In genomic region chr9:124632077-124632621, GRCh38 we compare ENCODE assay signal across 17 cellular contexts.
A peak's percentile ranks its signal among the peaks of the same experiment; 100 is the strongest.
DNase-seq lines count a peak whose midpoint lies in the region; ATAC-seq and TF ChIP-seq lines count a peak whose summit lies in the region.
"Had no signal": no experiment of that assay in that cellular context is flagged by ENCODE, and none has a peak within 500 bp of the region (broad histone marks: within the 10 kb centered on the region; RNA-seq: fewer than 3 reads in every experiment).

No MANE protein-coding gene starts in this region.

- 86% methylated on average over 4 of the region's 5 CpGs for WGBS in mesenchymal stem cell

- H3K4me3 ChIP-seq in DND-41 (ENCODE audit: low read depth in 1 of 2, low read length in 2 of 2), result no peak overlapping the region
- H3K4me3 ChIP-seq in mesenchymal stem cell (ENCODE audit: insufficient read depth in 1 of 2, low read depth in 1 of 2, low read length in 2 of 2), result peak overlapping the region in 1 of 2 experiments; percentile 54
- H3K4me3 ChIP-seq: SJSA1 had no signal

- H3K18ac ChIP-seq in mesenchymal stem cell (ENCODE audit: low read depth in 1 of 2, low read length in 2 of 2), result no peak overlapping the region

- H2BK120ac ChIP-seq in mesenchymal stem cell (ENCODE audit: low read depth, low read length), result no peak overlapping the region

- H3K4ac ChIP-seq in mesenchymal stem cell (ENCODE audit: low read depth in 1 of 2, low read length in 2 of 2), result no peak overlapping the region

- H2AFZ ChIP-seq in DND-41 (ENCODE audit: low read depth, low read length) (0 out of 2 replicates have a peak overlapping the region, but pooled peaks have one; percentile 26), mesenchymal stem cell (ENCODE audit: low read depth, low read length) (no peak overlapping the region)

- H3K4me1 ChIP-seq in DND-41 (ENCODE audit: insufficient read depth, low read length) (peaks cover 16% of the 10 kb centered on the region; the same call in 1 of the 2 replicates), mesenchymal stem cell (ENCODE audit: control insufficient read depth, insufficient read depth, low read depth, low read length) (no peaks in the 10 kb centered on the region)

- no peak overlapping the region for H3K14ac ChIP-seq in mesenchymal stem cell (ENCODE audit: low read length in 2 of 2)

- H3K4me1 Mint-ChIP-seq in central memory CD8-positive, alpha-beta T cell, result peaks cover 12% of the 10 kb centered on the region

- H3K9me3 ChIP-seq in DND-41 (ENCODE audit: insufficient read depth, low read length, severe bottlenecking) (no peaks in the 10 kb centered on the region), mesenchymal stem cell (ENCODE audit: control insufficient read depth, low read length) (no peaks in the 10 kb centered on the region)
- H3K9me3 ChIP-seq: SJSA1 had no signal

- peaks cover 8% of the 10 kb centered on the region for H3K27me3 Mint-ChIP-seq in central memory CD8-positive, alpha-beta T cell
- H3K27me3 Mint-ChIP-seq: dendritic cell treated with granulocyte-macrophage colony-stimulating factor and Interleukin-4, amounts not matched to agents 40 ng/mL and 50 ng/mL, for 4 days had no signal

- H3K9ac ChIP-seq in DND-41 (ENCODE audit: low read depth, low read length) (no peak overlapping the region; the same call in 1 of the 2 replicates), mesenchymal stem cell (ENCODE audit: low read length) (peak overlapping the region; percentile 63)

- DNase-seq in DND-41, result no peak
- peak; percentile 9 for DNase-seq in NCI-H446 treated with DMSO at 0.1 percent for 48 hours (lab: John Stamatoyannopoulos, UW)
- DNase-seq in central memory CD8-positive, alpha-beta T cell (ENCODE audit: low spot score in 2 of 2), result no peak
- peak; percentile 46 for DNase-seq in mesenchymal stem cell
- DNase-seq in NCI-H146 treated with DMSO at 0.1 percent for 48 hours (lab: John Stamatoyannopoulos, UW; ENCODE audit: unreplicated experiment), result no peak
- DNase-seq in AML-193 (lab: John Stamatoyannopoulos, UW), result no peak
- DNase-seq: activated T-cell treated with anti-CD3 and anti-CD28 coated beads, Interleukin-2, amount 50 U/mL, for 24 hours; amniotic stem cell; Calu3; naive thymus-derived CD4-positive, alpha-beta T cell; NCI-H1105; stimulated activated CD8-positive, alpha-beta memory T cell treated with anti-CD3 and anti-CD28 coated beads, Interleukin-4, amount 100 ng/mL, for 48 hours had no signal

- no peak overlapping the region for H4K8ac ChIP-seq in mesenchymal stem cell (ENCODE audit: low read length)

- H4K20me1 ChIP-seq in DND-41 (ENCODE audit: insufficient read depth, low read length), result no peaks in the 10 kb centered on the region

- H2BK15ac ChIP-seq in mesenchymal stem cell (ENCODE audit: low read depth, poor library complexity, severe bottlenecking), result no peak overlapping the region

- H3K36me3 ChIP-seq in DND-41 (ENCODE audit: insufficient read depth, low read length) (no peaks in the 10 kb centered on the region), mesenchymal stem cell (ENCODE audit: control insufficient read depth in 1 of 2, insufficient read depth in 2 of 2, low read depth in 1 of 2, low read length in 2 of 2) (no peaks in the 10 kb centered on the region)
- H3K36me3 ChIP-seq: SJSA1 had no signal

- H3K4me3 Mint-ChIP-seq in central memory CD8-positive, alpha-beta T cell, result peak overlapping the region; percentile 28
- H3K4me3 Mint-ChIP-seq: activated T-cell treated with anti-CD3 and anti-CD28 coated beads, Interleukin-2, amount 50 U/mL, for 24 hours; dendritic cell treated with granulocyte-macrophage colony-stimulating factor and Interleukin-4, amounts not matched to agents 40 ng/mL and 50 ng/mL, for 4 days; naive thymus-derived CD4-positive, alpha-beta T cell had no signal

- ATAC-seq in DND-41 (ENCODE audit: insufficient read depth, low read depth) (peak; percentile 60; the same call in 2 of the 3 replicates), GM21528 (IDR thresholded peaks at IDR 0.05; ENCODE audit: low FRiP score, unreplicated experiment) (no peak), HG03442 (IDR thresholded peaks at IDR 0.05; ENCODE audit: unreplicated experiment) (no peak)
- no peak for ATAC-seq in central memory CD8-positive, alpha-beta T cell (replicated peaks; ENCODE audit: extremely low read depth, poor library complexity, severe bottlenecking)
- ATAC-seq: esophagus mucosa; naive thymus-derived CD4-positive, alpha-beta T cell had no signal

- H2AK5ac ChIP-seq in mesenchymal stem cell (ENCODE audit: low read length, severe bottlenecking), result no peak overlapping the region

- H3K27ac ChIP-seq in DND-41 (ENCODE audit: low read length), result peak overlapping the region; percentile 18; the same call in 1 of the 2 replicates
- H3K27ac ChIP-seq in mesenchymal stem cell (ENCODE audit: low read length, poor library complexity, severe bottlenecking), result no peak overlapping the region
- H3K27ac ChIP-seq: SJSA1 had no signal

- H3K27ac Mint-ChIP-seq in central memory CD8-positive, alpha-beta T cell (ENCODE audit: low read depth), result peak overlapping the region; percentile 36
- H3K27ac Mint-ChIP-seq: activated T-cell treated with anti-CD3 and anti-CD28 coated beads, Interleukin-2, amount 50 U/mL, for 24 hours; dendritic cell treated with granulocyte-macrophage colony-stimulating factor and Interleukin-4, amounts not matched to agents 40 ng/mL and 50 ng/mL, for 4 days; naive thymus-derived CD4-positive, alpha-beta T cell had no signal

- peaks cover 2% of the 10 kb centered on the region for H3K36me3 Mint-ChIP-seq in central memory CD8-positive, alpha-beta T cell (ENCODE audit: insufficient read depth)
- H3K36me3 Mint-ChIP-seq: naive thymus-derived CD4-positive, alpha-beta T cell had no signal

- H3K79me2 ChIP-seq in DND-41 (ENCODE audit: insufficient read depth, low read length), result no peaks in the 10 kb centered on the region

- H3K4me2 ChIP-seq in DND-41 (ENCODE audit: insufficient read depth, low read length), result no peak overlapping the region
- no peak overlapping the region for H3K4me2 ChIP-seq in mesenchymal stem cell (ENCODE audit: low read length, poor library complexity, severe bottlenecking)

- H2BK5ac ChIP-seq in mesenchymal stem cell (ENCODE audit: low read depth, low read length, poor library complexity, severe bottlenecking), result no peak overlapping the region

- H3K23ac ChIP-seq in mesenchymal stem cell (ENCODE audit: low read length in 2 of 2), result no peak overlapping the region

- H3K27me3 ChIP-seq in DND-41 (ENCODE audit: insufficient read depth, low read length, poor library complexity) (no peaks in the 10 kb centered on the region), mesenchymal stem cell (ENCODE audit: control insufficient read depth in 1 of 2, insufficient read depth in 1 of 2, low read length in 2 of 2) (peaks cover 0 to under 1% of the 10 kb centered on the region in 2 experiments)
- H3K27me3 ChIP-seq: SJSA1 had no signal

- no peaks in the 10 kb centered on the region for H3K79me1 ChIP-seq in mesenchymal stem cell (replicated peaks; ENCODE audit: low read length, poor library complexity, severe bottlenecking)

- no peak overlapping the region for H2BK12ac ChIP-seq in mesenchymal stem cell (ENCODE audit: low read length in 2 of 2)

- no peak for TF ChIP-seq CTCF in DND-41 (IDR thresholded peaks at IDR 0.05; ENCODE audit: borderline replicate concordance, extremely low read depth, low read length, poor library complexity, severe bottlenecking)

- H4K91ac ChIP-seq in mesenchymal stem cell (ENCODE audit: low read length), result no peak overlapping the region

- H3K9me3 Mint-ChIP-seq in central memory CD8-positive, alpha-beta T cell, result no peaks in the 10 kb centered on the region
- H3K9me3 Mint-ChIP-seq: activated T-cell treated with anti-CD3 and anti-CD28 coated beads, Interleukin-2, amount 50 U/mL, for 24 hours; dendritic cell treated with granulocyte-macrophage colony-stimulating factor and Interleukin-4, amounts not matched to agents 40 ng/mL and 50 ng/mL, for 4 days; naive thymus-derived CD4-positive, alpha-beta T cell had no signal

Comparison
In these comparisons a context has a peak if more than half of its experiments do, and no peak if none do; other contexts are left out.
1. DNase-seq: peak in NCI-H446 treated with DMSO at 0.1 percent for 48 hours (single experiment) and mesenchymal stem cell (single experiment); none in DND-41 (single experiment), central memory CD8-positive, alpha-beta T cell (0 of 2), NCI-H146 treated with DMSO at 0.1 percent for 48 hours (single experiment) and AML-193 (0 of 2).